Comparison of ENCODE assay signal across 17 cellular contexts in genomic region chr5:112931473-112931872, GRCh38. TPM values are rescaled to one million over a fixed set of nuclear protein-coding genes. Genes with fewer than 3 reads are reported as not detected.
A peak's percentile ranks its signal among the peaks of the same experiment; 100 is the strongest.
DNase-seq lines count a peak whose midpoint lies in the region; ATAC-seq and TF ChIP-seq lines count a peak whose summit lies in the region.
"Had no signal": no experiment of that assay in that cellular context is flagged by ENCODE, and none has a peak within 500 bp of the region (broad histone marks: within the 10 kb centered on the region; RNA-seq: fewer than 3 reads in every experiment).

No MANE protein-coding gene starts in this region.

- H4K91ac ChIP-seq in mesenchymal stem cell (ENCODE audit: low read length): no peak overlapping the region

- H3K27me3 ChIP-seq in left ventricle myocardium inferior (ENCODE audit: low read depth): no peaks in the 10 kb centered on the region
- no peaks in the 10 kb centered on the region for H3K27me3 ChIP-seq in mesenchymal stem cell (ENCODE audit: control insufficient read depth in 1 of 2, insufficient read depth in 1 of 2, low read length in 2 of 2)
- H3K27me3 ChIP-seq in upper lobe of right lung: no peaks in the 10 kb centered on the region

- no peak overlapping the region for H3K14ac ChIP-seq in mesenchymal stem cell (ENCODE audit: low read length in 2 of 2)

- no peak overlapping the region for H2AK5ac ChIP-seq in mesenchymal stem cell (ENCODE audit: low read length, severe bottlenecking)

- H3K9ac ChIP-seq in mesenchymal stem cell (ENCODE audit: low read length): no peak overlapping the region

- H2BK5ac ChIP-seq in mesenchymal stem cell (ENCODE audit: low read depth, low read length, poor library complexity, severe bottlenecking): no peak overlapping the region

- intact Hi-C loops in Right ventricle myocardium inferior (cut with DNase I) (no loop called here), left ventricle myocardium inferior (cut with micrococcal nuclease) (no loop called here), upper lobe of right lung (cut with DNase I) (no loop called here)

- H3K4me2 ChIP-seq in mesenchymal stem cell (ENCODE audit: low read length, poor library complexity, severe bottlenecking): no peak overlapping the region

- no peak overlapping the region for H2BK15ac ChIP-seq in mesenchymal stem cell (ENCODE audit: low read depth, poor library complexity, severe bottlenecking)

- H4K8ac ChIP-seq in mesenchymal stem cell (ENCODE audit: low read length): no peak overlapping the region

- no CpG with 5 or more reads among the region's 2 CpGs for WGBS in mesenchymal stem cell

- no peak overlapping the region for H3K4me3 ChIP-seq in left ventricle myocardium inferior
- H3K4me3 ChIP-seq in mesenchymal stem cell (ENCODE audit: insufficient read depth in 1 of 2, low read depth in 1 of 2, low read length in 2 of 2): no peak overlapping the region
- H3K4me3 ChIP-seq in upper lobe of right lung: no peak overlapping the region
- H3K4me3 ChIP-seq: lung had no signal

- DNase-seq in Right ventricle myocardium inferior (ENCODE audit: missing footprints) (no peak), left ventricle myocardium inferior (no peak), NCI-H226 (peak; percentile 51), amniotic epithelial cell (ENCODE audit: low read depth) (peak; percentile 65), mesenchymal stem cell (peak; percentile 30), upper lobe of right lung (no peak)
- DNase-seq in stimulated activated CD4-positive, alpha-beta T cell treated with anti-CD3 and anti-CD28 coated beads, Interleukin-2, amount 100 ng/mL, for 24 hours: no peak
- DNase-seq: activated CD4-positive, alpha-beta T cell treated with anti-CD3 and anti-CD28 coated beads, Interleukin-2, amount 10 ng/mL, durations not matched to agents 24 days and 14 days; activated T-cell treated with anti-CD3 and anti-CD28 coated beads, Interleukin-2, amount 50 U/mL, for 4 hours; Karpas-422; naive thymus-derived CD8-positive, alpha-beta T cell; NCI-H187; NCI-H524 treated with DMSO at 0.1 percent for 48 hours; stimulated activated CD4-positive, alpha-beta T cell treated with anti-CD3 and anti-CD28 coated beads, Interleukin-15, amount 100 ng/mL, for 24 hours had no signal

- H2BK120ac ChIP-seq in mesenchymal stem cell (ENCODE audit: low read depth, low read length): no peak overlapping the region

- H3K36me3 ChIP-seq in left ventricle myocardium inferior (no peaks in the 10 kb centered on the region), mesenchymal stem cell (ENCODE audit: control insufficient read depth in 1 of 2, insufficient read depth in 2 of 2, low read depth in 1 of 2, low read length in 2 of 2) (no peaks in the 10 kb centered on the region), upper lobe of right lung (no peaks in the 10 kb centered on the region)

- no peak overlapping the region for H2AFZ ChIP-seq in mesenchymal stem cell (ENCODE audit: low read depth, low read length)

- no peak overlapping the region for H3K18ac ChIP-seq in mesenchymal stem cell (ENCODE audit: low read depth in 1 of 2, low read length in 2 of 2)

- H3K9me3 ChIP-seq in left ventricle myocardium inferior (replicated peaks): no peaks in the 10 kb centered on the region
- no peaks in the 10 kb centered on the region for H3K9me3 ChIP-seq in mesenchymal stem cell (ENCODE audit: control insufficient read depth, low read length)
- H3K9me3 ChIP-seq in upper lobe of right lung: no peaks in the 10 kb centered on the region

- H2BK12ac ChIP-seq in mesenchymal stem cell (ENCODE audit: low read length in 2 of 2): no peak overlapping the region

- TF ChIP-seq CTCF in left ventricle myocardium inferior (IDR thresholded peaks at IDR 0.05; ENCODE audit: borderline replicate concordance): no peak
- no peak for TF ChIP-seq CTCF in upper lobe of right lung (IDR thresholded peaks at IDR 0.05)

- H3K4ac ChIP-seq in mesenchymal stem cell (ENCODE audit: low read depth in 1 of 2, low read length in 2 of 2): no peak overlapping the region

- ATAC-seq in Right ventricle myocardium inferior: peak; percentile 40
- no peak for ATAC-seq in upper lobe of right lung
- no peak for ATAC-seq in GM18519 (IDR thresholded peaks at IDR 0.05; ENCODE audit: low FRiP score, unreplicated experiment)
- ATAC-seq: activated T-cell treated with anti-CD3 and anti-CD28 coated beads, Interleukin-2, amount 50 U/mL, for 4 hours; naive thymus-derived CD8-positive, alpha-beta T cell had no signal

- H3K23ac ChIP-seq in mesenchymal stem cell (ENCODE audit: low read length in 2 of 2): no peak overlapping the region

- H3K4me1 ChIP-seq in left ventricle myocardium inferior: peaks cover 13% of the 10 kb centered on the region
- H3K4me1 ChIP-seq in mesenchymal stem cell (ENCODE audit: control insufficient read depth, insufficient read depth, low read depth, low read length): no peaks in the 10 kb centered on the region
- peaks cover 6% of the 10 kb centered on the region for H3K4me1 ChIP-seq in upper lobe of right lung

- H3K27ac ChIP-seq in left ventricle myocardium inferior (replicated peaks): no peak overlapping the region
- no peak overlapping the region for H3K27ac ChIP-seq in mesenchymal stem cell (ENCODE audit: low read length, poor library complexity, severe bottlenecking)
- no peak overlapping the region for H3K27ac ChIP-seq in upper lobe of right lung
- H3K27ac ChIP-seq: RWPE1 had no signal

- H3K79me1 ChIP-seq in mesenchymal stem cell (replicated peaks; ENCODE audit: low read length, poor library complexity, severe bottlenecking): no peaks in the 10 kb centered on the region

RNA-seq across cellular contexts. Expression of gene REEP5, which starts 9.4 kb away (rescaled TPM):
- total RNA-seq in Right ventricle myocardium inferior (125 TPM), left ventricle myocardium inferior (137 TPM), upper lobe of right lung (108 TPM)
- 80.8 TPM for polyA plus RNA-seq in mesenchymal stem cell (2013, experiment 1 of 2)
- polyA plus RNA-seq in mesenchymal stem cell (2013, experiment 2 of 2): 89.2 TPM

RNA-seq across cellular contexts. Expression of gene DCP2, which starts 45.1 kb away (rescaled TPM):
- total RNA-seq in Right ventricle myocardium inferior (18.1 TPM), left ventricle myocardium inferior (19.2 TPM), upper lobe of right lung (51.1 TPM)
- 10.1 TPM for polyA plus RNA-seq in mesenchymal stem cell (2013, experiment 1 of 2)
- 11.1 TPM for polyA plus RNA-seq in mesenchymal stem cell (2013, experiment 2 of 2)

Comparison
In these comparisons a context has a peak if more than half of its experiments do, and no peak if none do; other contexts are left out.
1. DNase-seq: peak in NCI-H226 (single experiment), amniotic epithelial cell (single experiment) and mesenchymal stem cell (single experiment); none in Right ventricle myocardium inferior (single experiment), left ventricle myocardium inferior (single experiment), upper lobe of right lung (single experiment) and stimulated activated CD4-positive, alpha-beta T cell treated with anti-CD3 and anti-CD28 coated beads, Interleukin-2, amount 100 ng/mL, for 24 hours (0 of 2).